15 cellular contexts compared by ENCODE assay signal in the genomic region with DNA sequence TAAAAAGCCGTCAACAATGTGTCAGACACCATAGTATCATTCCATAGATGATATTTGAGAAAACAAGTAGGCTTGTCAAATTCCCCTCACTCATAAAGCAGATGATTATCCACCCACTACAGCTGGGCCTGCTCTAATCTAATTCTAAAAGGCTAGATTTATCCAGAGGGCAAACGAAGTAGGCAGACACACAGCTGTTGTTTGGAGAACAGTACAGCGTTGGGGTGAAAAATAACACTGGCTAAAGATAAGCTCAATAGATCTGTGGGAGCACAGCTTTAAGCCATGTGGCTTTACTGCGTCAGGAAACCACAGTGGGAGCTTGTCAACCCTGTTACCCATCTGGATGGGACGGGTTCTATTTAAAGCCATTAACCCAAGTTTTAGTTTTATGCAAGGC. TPM values are rescaled to one million over a fixed set of nuclear protein-coding genes. Genes with fewer than 3 reads are reported as not detected.
DNase-seq lines count a peak whose midpoint lies in the region; ATAC-seq lines count a peak whose summit lies in the region.
"Had no signal": no experiment of that assay in that cellular context is flagged by ENCODE, and none has a peak within 500 bp of the region (broad histone marks: within the 10 kb centered on the region; RNA-seq: fewer than 3 reads in every experiment).

No MANE protein-coding gene starts in this region.

- no peak overlapping the region for H4K91ac ChIP-seq in mesenchymal stem cell (ENCODE audit: low read length)

- no peaks in the 10 kb centered on the region for H3K27me3 ChIP-seq in BLaER1 treated with 17β-estradiol and CSF1 and Interleukin-3, amounts not matched to agents 10 nM and 100 nM
- no peaks in the 10 kb centered on the region for H3K27me3 ChIP-seq in mesenchymal stem cell (ENCODE audit: control insufficient read depth in 1 of 2, insufficient read depth in 1 of 2, low read length in 2 of 2)
- H3K27me3 ChIP-seq: uterus had no signal

- H3K4me3 ChIP-seq in BLaER1 treated with 17β-estradiol and CSF1 and Interleukin-3, amounts not matched to agents 10 nM and 100 nM = no peak overlapping the region
- no peak overlapping the region for H3K4me3 ChIP-seq in mesenchymal stem cell (ENCODE audit: insufficient read depth in 1 of 2, low read depth in 1 of 2, low read length in 2 of 2)
- H3K4me3 ChIP-seq: coronary artery, SK-N-MC, uterus had no signal

- no peaks in the 10 kb centered on the region for H3K9me3 ChIP-seq in BLaER1 treated with 17β-estradiol and CSF1 and Interleukin-3, amounts not matched to agents 10 nM and 100 nM (replicated peaks in 1 of 11)
- no peaks in the 10 kb centered on the region for H3K9me3 ChIP-seq in mesenchymal stem cell (ENCODE audit: control insufficient read depth, low read length)
- H3K9me3 ChIP-seq: uterus had no signal

- no peaks in the 10 kb centered on the region for H3K36me3 Mint-ChIP-seq in activated naive CD4-positive, alpha-beta T cell treated with anti-CD3 and anti-CD28 coated beads, Interleukin-2, amount 50 U/mL, for 72 hours

- H3K14ac ChIP-seq in mesenchymal stem cell (ENCODE audit: low read length in 2 of 2) = no peak overlapping the region

- H3K27ac Mint-ChIP-seq in activated naive CD4-positive, alpha-beta T cell treated with anti-CD3 and anti-CD28 coated beads, Interleukin-2, amount 50 U/mL, for 72 hours = no peak overlapping the region
- H3K27ac Mint-ChIP-seq: activated T-helper 17 cell treated with anti-CD3 and anti-CD28 coated beads, Interleukin-2, amount 50 U/mL, for 72 hours had no signal

- no peak overlapping the region for H2AFZ ChIP-seq in mesenchymal stem cell (ENCODE audit: low read depth, low read length)
- H2AFZ ChIP-seq: parathyroid adenoma had no signal

- no peak overlapping the region for H3K9ac ChIP-seq in BLaER1 treated with 17β-estradiol and CSF1 and Interleukin-3, amounts not matched to agents 10 nM and 100 nM
- H3K9ac ChIP-seq in mesenchymal stem cell (ENCODE audit: low read length) = no peak overlapping the region
- H3K9ac ChIP-seq: parathyroid adenoma had no signal

- WGBS in mesenchymal stem cell = 55% methylated on average over 5 of the region's 5 CpGs

- no peak overlapping the region for H2BK12ac ChIP-seq in mesenchymal stem cell (ENCODE audit: low read length in 2 of 2)

- no peak overlapping the region for H3K4ac ChIP-seq in mesenchymal stem cell (ENCODE audit: low read depth in 1 of 2, low read length in 2 of 2)

- H2AK5ac ChIP-seq in mesenchymal stem cell (ENCODE audit: low read length, severe bottlenecking) = no peak overlapping the region

- no peak overlapping the region for H4K8ac ChIP-seq in mesenchymal stem cell (ENCODE audit: low read length)

- H2BK15ac ChIP-seq in mesenchymal stem cell (ENCODE audit: low read depth, poor library complexity, severe bottlenecking) = no peak overlapping the region

- no peak for ATAC-seq in GM19328 (IDR thresholded peaks at IDR 0.05; ENCODE audit: unreplicated experiment)
- no peak for ATAC-seq in activated naive CD4-positive, alpha-beta T cell treated with anti-CD3 and anti-CD28 coated beads, Interleukin-2, amount 50 U/mL, for 72 hours
- ATAC-seq: activated T-helper 17 cell treated with anti-CD3 and anti-CD28 coated beads, Interleukin-2, amount 50 U/mL, for 72 hours; stimulated activated naive CD8-positive, alpha-beta T cell treated with anti-CD3 and anti-CD28 coated beads, Interleukin-15, amount 100 ng/mL, for 72 hours had no signal

- H3K18ac ChIP-seq in mesenchymal stem cell (ENCODE audit: low read depth in 1 of 2, low read length in 2 of 2) = no peak overlapping the region

- H3K79me1 ChIP-seq in mesenchymal stem cell (replicated peaks; ENCODE audit: low read length, poor library complexity, severe bottlenecking) = no peaks in the 10 kb centered on the region

- peaks cover 0 to 14% of the 10 kb centered on the region in 2 donors for H3K9me3 Mint-ChIP-seq in activated naive CD4-positive, alpha-beta T cell treated with anti-CD3 and anti-CD28 coated beads, Interleukin-2, amount 50 U/mL, for 72 hours

- H2BK5ac ChIP-seq in mesenchymal stem cell (ENCODE audit: low read depth, low read length, poor library complexity, severe bottlenecking) = no peak overlapping the region

- DNase-seq in LHCN-M2 (ENCODE audit: low read depth) = peak; percentile 35
- peak; percentile 37 for DNase-seq in UCSD-AML1 (lab: John Stamatoyannopoulos, UW; ENCODE audit: unreplicated experiment)
- DNase-seq in myocyte (ENCODE audit: low read depth) = peak; percentile 88
- no peak for DNase-seq in inferior parietal cortex (ENCODE audit: extremely low spot score)
- no peak for DNase-seq in activated naive CD4-positive, alpha-beta T cell treated with anti-CD3 and anti-CD28 coated beads, Interleukin-2, amount 50 U/mL, for 72 hours (ENCODE audit: low spot score in 2 of 2)
- DNase-seq in mesenchymal stem cell = no peak
- DNase-seq: NCI-H1092; stimulated activated naive CD8-positive, alpha-beta T cell treated with anti-CD3 and anti-CD28 coated beads, Interleukin-15, amount 100 ng/mL, for 72 hours; uterus had no signal

- H3K4me1 ChIP-seq in BLaER1 treated with 17β-estradiol and CSF1 and Interleukin-3, amounts not matched to agents 10 nM and 100 nM = peaks cover 5 to 35% (median 28%) of the 10 kb centered on the region in 10 experiments; a peak in 19 of 20 replicates
- H3K4me1 ChIP-seq in mesenchymal stem cell (ENCODE audit: control insufficient read depth, insufficient read depth, low read depth, low read length) = no peaks in the 10 kb centered on the region
- H3K4me1 ChIP-seq: parathyroid adenoma, uterus had no signal

- H3K23ac ChIP-seq in mesenchymal stem cell (ENCODE audit: low read length in 2 of 2) = no peak overlapping the region

- peak overlapping the region in 2 of 11 experiments; percentile 20 to 34; a peak in 2 of 22 replicates for H3K27ac ChIP-seq in BLaER1 treated with 17β-estradiol and CSF1 and Interleukin-3, amounts not matched to agents 10 nM and 100 nM
- H3K27ac ChIP-seq in mesenchymal stem cell (ENCODE audit: low read length, poor library complexity, severe bottlenecking) = no peak overlapping the region
- H3K27ac ChIP-seq: coronary artery, parathyroid adenoma, SK-N-MC, uterus had no signal

- H3K4me2 ChIP-seq in BLaER1 treated with 17β-estradiol and CSF1 and Interleukin-3, amounts not matched to agents 10 nM and 100 nM = peak overlapping the region; percentile 21 to 71 (median 49); a peak in 20 of 22 replicates
- no peak overlapping the region for H3K4me2 ChIP-seq in mesenchymal stem cell (ENCODE audit: low read length, poor library complexity, severe bottlenecking)

- no peaks in the 10 kb centered on the region for H4K20me1 ChIP-seq in BLaER1 treated with 17β-estradiol and CSF1 and Interleukin-3, amounts not matched to agents 10 nM and 100 nM

- no peaks in the 10 kb centered on the region for H3K36me3 ChIP-seq in BLaER1 treated with 17β-estradiol and CSF1 and Interleukin-3, amounts not matched to agents 10 nM and 100 nM
- no peaks in the 10 kb centered on the region for H3K36me3 ChIP-seq in mesenchymal stem cell (ENCODE audit: control insufficient read depth in 1 of 2, insufficient read depth in 2 of 2, low read depth in 1 of 2, low read length in 2 of 2)
- H3K36me3 ChIP-seq: uterus had no signal

- no peak overlapping the region for H2BK120ac ChIP-seq in mesenchymal stem cell (ENCODE audit: low read depth, low read length)

RNA-seq across cellular contexts. Expression of a gene that starts 48.9 kb away (rescaled TPM):
- total RNA-seq in LHCN-M2 (2014; rRNA removed) (2.0 and 4.0 TPM in 2 replicates), myocyte (2.3 and 5.6 TPM in 2 replicates)
- 2.8 TPM for polyA plus RNA-seq in LHCN-M2 (2012)
- 5.3 TPM for polyA plus RNA-seq in myocyte (2012)
- under 1 TPM; 0.04 to 0.18 TPM for total RNA-seq in activated naive CD4-positive, alpha-beta T cell treated with anti-CD3 and anti-CD28 coated beads, Interleukin-2, amount 50 U/mL, for 72 hours
- polyA plus RNA-seq in mesenchymal stem cell (2013, experiment 1 of 2) = 4.2 TPM
- polyA plus RNA-seq in mesenchymal stem cell (2013, experiment 2 of 2) = 3.8 TPM

Comparison
In these comparisons a context has a peak if more than half of its experiments do, and no peak if none do; other contexts are left out.
1. DNase-seq: peak in LHCN-M2 (single experiment), UCSD-AML1 (single experiment) and myocyte (single experiment); none in inferior parietal cortex (single experiment), activated naive CD4-positive, alpha-beta T cell treated with anti-CD3 and anti-CD28 coated beads, Interleukin-2, amount 50 U/mL, for 72 hours (0 of 2) and mesenchymal stem cell (single experiment).